8 cellular contexts compared by ENCODE assay signal in the genomic region with DNA sequence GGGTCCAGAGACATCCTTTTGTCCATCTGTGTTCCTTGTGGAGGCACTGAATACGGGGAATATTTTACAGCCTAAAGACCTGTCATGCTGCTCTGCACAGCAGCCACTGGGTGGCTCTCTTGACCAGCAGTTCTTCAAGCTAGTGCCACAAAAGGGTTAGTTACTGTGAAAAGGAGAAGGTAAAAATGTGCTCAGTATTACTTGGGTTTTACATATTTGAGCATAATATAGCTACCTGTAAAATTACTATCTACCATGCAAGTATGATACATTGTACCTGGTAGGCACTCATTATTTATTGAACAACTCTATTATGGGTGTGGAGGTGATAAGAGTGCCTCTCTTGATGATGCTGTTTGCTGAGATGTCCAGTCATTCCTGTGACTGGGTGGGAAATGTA. TPM values are rescaled to one million over a fixed set of nuclear protein-coding genes. Genes with fewer than 3 reads are reported as not detected.
A peak's percentile ranks its signal among the peaks of the same experiment; 100 is the strongest.
DNase-seq lines count a peak whose midpoint lies in the region; ATAC-seq, FAIRE-seq and TF ChIP-seq lines count a peak whose summit lies in the region.

No MANE protein-coding gene starts in this region.

- no peak overlapping the region for H3K4me2 ChIP-seq in GM23338

- H4K20me1 ChIP-seq in GM23338 (replicated peaks; ENCODE audit: insufficient read depth), result no peaks in the 10 kb centered on the region

- DNase-seq in Right ventricle myocardium inferior (ENCODE audit: missing footprints), result no peak
- no peak for DNase-seq in cardiac septum (ENCODE audit: low spot score)
- peak; percentile 85 for DNase-seq in GM23338 (ENCODE audit: low spot score)
- peak; percentile 55 for DNase-seq in LHCN-M2 (ENCODE audit: low read depth)
- peak; percentile 74 for DNase-seq in RKO (ENCODE audit: low spot score)
- peak; percentile 35 for DNase-seq in stimulated activated CD4-positive, alpha-beta T cell treated with anti-CD3 and anti-CD28 coated beads, Interleukin-1b, Interleukin-23, amount 100 ng/mL, for 48 hours

- H3F3A ChIP-seq in GM23338 (replicated peaks; ENCODE audit: low read depth), result peaks cover 9% of the 10 kb centered on the region

- no peak overlapping the region for H3K27ac ChIP-seq in GM23338 (ENCODE audit: low read depth)

- H3K4me3 Mint-ChIP-seq in GM23338 (no peak overlapping the region), brain (no peak overlapping the region)

- peaks cover 13% of the 10 kb centered on the region for H3K4me1 ChIP-seq in GM23338 (ENCODE audit: insufficient read depth)

- H3K36me3 Mint-ChIP-seq in GM23338 (ENCODE audit: low read depth), result peaks cover 15% of the 10 kb centered on the region; the same call in 2 of the 3 replicates
- peaks cover 11% of the 10 kb centered on the region for H3K36me3 Mint-ChIP-seq in brain

- peaks cover 11% of the 10 kb centered on the region for H3K36me3 ChIP-seq in GM23338 (ENCODE audit: insufficient read depth)

- peaks cover 5% of the 10 kb centered on the region for H3K27me3 Mint-ChIP-seq in GM23338 (ENCODE audit: insufficient read depth, low read depth, poor library complexity)
- H3K27me3 Mint-ChIP-seq in brain, result no peaks in the 10 kb centered on the region

- TF ChIP-seq CTCF in GM23338 (conservative IDR thresholded peaks at IDR 0.05; ENCODE audit: low read depth in 2 of 2), result peak; percentile 96 to 100
- peak; percentile 99 for TF ChIP-seq CTCF in brain (conservative IDR thresholded peaks at IDR 0.05)

- no peaks in the 10 kb centered on the region for H3K27me3 ChIP-seq in GM23338 (ENCODE audit: insufficient read depth)

- H3K27ac Mint-ChIP-seq in GM23338 (no peak overlapping the region), brain (peak overlapping the region in 2 of 5 experiments; percentile 20 to 23)

- H3K9me2 ChIP-seq in GM23338 (ENCODE audit: insufficient read depth), result no peaks in the 10 kb centered on the region

- peak; percentile 51 for FAIRE-seq in islet of Langerhans (lab: Jason Lieb, UNC)

- intact Hi-C loops in Right ventricle myocardium inferior (cut with DNase I) (loop anchor here (5.0 kb wide), 3 partner anchors 226 to 326 kb away; no protein-coding TSS in a partner anchor), cardiac septum (cut with DNase I) (loop anchor here (2.0 to 5.0 kb wide), 2 partner anchors 226 to 327 kb away; no protein-coding TSS in a partner anchor)

- no peaks in the 10 kb centered on the region for H3K79me2 ChIP-seq in GM23338 (replicated peaks; ENCODE audit: insufficient read depth)

- ATAC-seq in Right ventricle myocardium inferior (peak; percentile 79), GM23338 (peak; percentile 91)

- no peak overlapping the region for H2AFZ ChIP-seq in GM23338

- H3K4me1 Mint-ChIP-seq in GM23338, result peaks cover 8% of the 10 kb centered on the region
- H3K4me1 Mint-ChIP-seq in brain, result peaks cover 22% of the 10 kb centered on the region

- H3K9me3 Mint-ChIP-seq in GM23338, result no peaks in the 10 kb centered on the region
- H3K9me3 Mint-ChIP-seq in brain, result no peaks in the 10 kb centered on the region

- H3K4me3 ChIP-seq in GM23338, result no peak overlapping the region

TF ChIP-seq in GM23338, 12 proteins besides CTCF, POLR2A, EP300 and RAD21:
- TF ChIP-seq, protein P1, sequence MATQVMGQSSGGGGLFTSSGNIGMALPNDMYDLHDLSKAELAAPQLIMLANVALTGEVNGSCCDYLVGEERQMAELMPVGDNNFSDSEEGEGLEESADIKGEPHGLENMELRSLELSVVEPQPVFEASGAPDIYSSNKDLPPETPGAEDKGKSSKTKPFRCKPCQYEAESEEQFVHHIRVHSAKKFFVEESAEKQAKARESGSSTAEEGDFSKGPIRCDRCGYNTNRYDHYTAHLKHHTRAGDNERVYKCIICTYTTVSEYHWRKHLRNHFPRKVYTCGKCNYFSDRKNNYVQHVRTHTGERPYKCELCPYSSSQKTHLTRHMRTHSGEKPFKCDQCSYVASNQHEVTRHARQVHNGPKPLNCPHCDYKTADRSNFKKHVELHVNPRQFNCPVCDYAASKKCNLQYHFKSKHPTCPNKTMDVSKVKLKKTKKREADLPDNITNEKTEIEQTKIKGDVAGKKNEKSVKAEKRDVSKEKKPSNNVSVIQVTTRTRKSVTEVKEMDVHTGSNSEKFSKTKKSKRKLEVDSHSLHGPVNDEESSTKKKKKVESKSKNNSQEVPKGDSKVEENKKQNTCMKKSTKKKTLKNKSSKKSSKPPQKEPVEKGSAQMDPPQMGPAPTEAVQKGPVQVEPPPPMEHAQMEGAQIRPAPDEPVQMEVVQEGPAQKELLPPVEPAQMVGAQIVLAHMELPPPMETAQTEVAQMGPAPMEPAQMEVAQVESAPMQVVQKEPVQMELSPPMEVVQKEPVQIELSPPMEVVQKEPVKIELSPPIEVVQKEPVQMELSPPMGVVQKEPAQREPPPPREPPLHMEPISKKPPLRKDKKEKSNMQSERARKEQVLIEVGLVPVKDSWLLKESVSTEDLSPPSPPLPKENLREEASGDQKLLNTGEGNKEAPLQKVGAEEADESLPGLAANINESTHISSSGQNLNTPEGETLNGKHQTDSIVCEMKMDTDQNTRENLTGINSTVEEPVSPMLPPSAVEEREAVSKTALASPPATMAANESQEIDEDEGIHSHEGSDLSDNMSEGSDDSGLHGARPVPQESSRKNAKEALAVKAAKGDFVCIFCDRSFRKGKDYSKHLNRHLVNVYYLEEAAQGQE (IDR thresholded peaks at IDR 0.05; ENCODE audit: unreplicated experiment), result no peak

RNA-seq across cellular contexts. Expression of a gene that starts 23.6 kb away (rescaled TPM):
- 4.1 TPM for total RNA-seq in Right ventricle myocardium inferior
- 3.7 TPM for total RNA-seq in cardiac septum
- total RNA-seq in GM23338 (2014; rRNA removed; shearing (Covaris generic)), result 80.5 and 94.8 TPM in 2 replicates
- polyA plus RNA-seq in GM23338 (2016; fragmentation: Nextera tagmentation; extraction: Ambion mirVana), result 28.1 and 32.3 TPM in 2 replicates
- total RNA-seq in LHCN-M2 (2014; rRNA removed), result 1.0 and 1.4 TPM in 2 replicates
- polyA plus RNA-seq in LHCN-M2 (2012), result 0.49 TPM
- 2.0 TPM for polyA plus RNA-seq in brain (ENCODE audit: insufficient read depth, low read depth, low replicate concordance)

RNA-seq across cellular contexts. Expression of a gene that starts 34.7 kb away (rescaled TPM):
- total RNA-seq in Right ventricle myocardium inferior (10.2 TPM), cardiac septum (12.0 TPM), LHCN-M2 (2014; rRNA removed) (4.4 and 7.2 TPM in 2 replicates)
- 32.1 and 35.1 TPM in 2 replicates for total RNA-seq in GM23338 (2014; rRNA removed; shearing (Covaris generic))
- polyA plus RNA-seq in GM23338 (2016; fragmentation: Nextera tagmentation; extraction: Ambion mirVana) (19.6 and 20.8 TPM in 2 replicates), brain (ENCODE audit: insufficient read depth, low read depth, low replicate concordance) (2.6 TPM)
- 11.5 TPM for polyA plus RNA-seq in LHCN-M2 (2012)

Comparison
In these comparisons a context has a peak if more than half of its experiments do, and no peak if none do; other contexts are left out.
1. DNase-seq: peak in GM23338 (single experiment), LHCN-M2 (single experiment), RKO (single experiment) and stimulated activated CD4-positive, alpha-beta T cell treated with anti-CD3 and anti-CD28 coated beads, Interleukin-1b, Interleukin-23, amount 100 ng/mL, for 48 hours (single experiment); none in Right ventricle myocardium inferior (single experiment) and cardiac septum (single experiment).
2. RNA of a gene that starts 23.6 kb away (total RNA-seq): 80.5 to 94.8 TPM in GM23338; 4.1 TPM in Right ventricle myocardium inferior (single experiment), 3.7 TPM in cardiac septum (single experiment) and 1.0 to 1.4 TPM in LHCN-M2; every median in the first group is over 10 times any median in the second.